Comparison of ENCODE assay signal across 1 cellular context in genomic region chr1:10727703-10728348, GRCh38.
TF ChIP-seq lines count a peak whose summit lies in the region.

No MANE protein-coding gene starts in this region.

TF ChIP-seq in H1, 55 proteins besides CTCF, POLR2A, EP300 and RAD21:
- TF ChIP-seq FOSL1 (IDR thresholded peaks at IDR 0.05; ENCODE audit: insufficient read depth, low read depth, low read length) (no peak), HDAC2 (IDR thresholded peaks at IDR 0.05; ENCODE audit: borderline replicate concordance in 1 of 2, low read depth in 2 of 2, low read length in 2 of 2) (no peak), SUZ12 (IDR thresholded peaks at IDR 0.05; ENCODE audit: low read length) (no peak), JUND (IDR thresholded peaks at IDR 0.05; ENCODE audit: low read length) (no peak)
- TF ChIP-seq, protein P1, sequence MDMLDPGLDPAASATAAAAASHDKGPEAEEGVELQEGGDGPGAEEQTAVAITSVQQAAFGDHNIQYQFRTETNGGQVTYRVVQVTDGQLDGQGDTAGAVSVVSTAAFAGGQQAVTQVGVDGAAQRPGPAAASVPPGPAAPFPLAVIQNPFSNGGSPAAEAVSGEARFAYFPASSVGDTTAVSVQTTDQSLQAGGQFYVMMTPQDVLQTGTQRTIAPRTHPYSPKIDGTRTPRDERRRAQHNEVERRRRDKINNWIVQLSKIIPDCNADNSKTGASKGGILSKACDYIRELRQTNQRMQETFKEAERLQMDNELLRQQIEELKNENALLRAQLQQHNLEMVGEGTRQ (IDR thresholded peaks at IDR 0.05; ENCODE audit: low read length): no peak
